In the genomic region with DNA sequence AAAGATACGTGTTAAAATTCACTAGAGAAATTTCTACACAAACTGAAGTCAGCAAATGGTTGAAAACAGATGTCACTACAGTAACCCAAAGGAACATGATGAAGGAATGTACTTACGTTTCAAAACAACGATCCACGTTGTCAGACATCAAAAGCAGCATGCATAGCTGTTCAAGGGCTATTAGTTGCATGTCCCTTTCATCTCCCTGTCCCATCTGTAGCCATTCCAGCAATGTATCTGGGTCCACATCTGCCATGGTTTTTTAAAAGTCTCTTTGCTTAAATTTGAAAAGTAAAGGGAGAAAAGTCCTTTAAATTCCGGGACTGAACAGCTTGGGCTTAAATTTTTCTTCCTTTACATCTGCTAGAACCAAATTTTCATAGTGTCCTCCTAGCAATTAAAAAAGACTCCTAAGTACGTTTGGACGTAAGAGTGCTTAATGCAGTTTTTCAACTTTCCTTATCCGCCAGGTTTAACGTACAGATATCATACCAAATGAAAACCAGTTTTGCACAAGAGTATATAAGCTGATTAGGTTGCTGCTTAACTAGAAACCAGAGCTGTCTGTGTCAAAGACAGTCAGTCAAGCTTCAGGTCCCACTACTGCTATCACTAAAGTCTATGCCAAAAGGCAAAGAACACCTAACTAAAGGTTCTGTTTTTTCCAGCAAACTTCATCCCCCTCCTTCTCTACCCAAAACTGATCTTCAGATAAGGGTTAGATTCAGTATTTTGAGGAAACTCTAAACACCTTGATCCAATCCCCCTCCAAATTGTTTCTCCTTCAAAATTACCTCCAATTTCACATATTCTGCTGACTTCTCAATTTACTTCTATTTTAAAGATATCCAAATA, we compare ENCODE assay signal across 1 cellular context.
TF ChIP-seq lines count a peak whose summit lies in the region.

No MANE protein-coding gene starts in this region.

TF ChIP-seq in HepG2, 621 proteins besides CTCF, POLR2A, EP300 and RAD21 (continued from another document and continues in another):
- peak; percentile 32; the same call in 1 of the 2 replicates for TF ChIP-seq PAF1 (CRISPR knock-in tag; IDR thresholded peaks at IDR 0.05)
- no peak for TF ChIP-seq CENPT (CRISPR knock-in tag; IDR thresholded peaks at IDR 0.05; ENCODE audit: low read depth)
- peak; percentile 90 for TF ChIP-seq PHF5A (CRISPR knock-in tag; IDR thresholded peaks at IDR 0.05; ENCODE audit: low read depth, unreplicated experiment)
- TF ChIP-seq, protein P1, sequence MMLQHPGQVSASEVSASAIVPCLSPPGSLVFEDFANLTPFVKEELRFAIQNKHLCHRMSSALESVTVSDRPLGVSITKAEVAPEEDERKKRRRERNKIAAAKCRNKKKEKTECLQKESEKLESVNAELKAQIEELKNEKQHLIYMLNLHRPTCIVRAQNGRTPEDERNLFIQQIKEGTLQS (CRISPR knock-in tag; IDR thresholded peaks at IDR 0.05), result peak; percentile 54; the same call in 1 of the 2 replicates
- TF ChIP-seq POGZ (CRISPR knock-in tag; IDR thresholded peaks at IDR 0.05), result peak; percentile 76; the same call in 1 of the 2 replicates
- TF ChIP-seq, protein P2, sequence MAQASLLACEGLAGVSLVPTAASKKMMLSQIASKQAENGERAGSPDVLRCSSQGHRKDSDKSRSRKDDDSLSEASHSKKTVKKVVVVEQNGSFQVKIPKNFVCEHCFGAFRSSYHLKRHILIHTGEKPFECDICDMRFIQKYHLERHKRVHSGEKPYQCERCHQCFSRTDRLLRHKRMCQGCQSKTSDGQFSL (CRISPR knock-in tag; IDR thresholded peaks at IDR 0.05), result no peak
- TF ChIP-seq, protein P3, sequence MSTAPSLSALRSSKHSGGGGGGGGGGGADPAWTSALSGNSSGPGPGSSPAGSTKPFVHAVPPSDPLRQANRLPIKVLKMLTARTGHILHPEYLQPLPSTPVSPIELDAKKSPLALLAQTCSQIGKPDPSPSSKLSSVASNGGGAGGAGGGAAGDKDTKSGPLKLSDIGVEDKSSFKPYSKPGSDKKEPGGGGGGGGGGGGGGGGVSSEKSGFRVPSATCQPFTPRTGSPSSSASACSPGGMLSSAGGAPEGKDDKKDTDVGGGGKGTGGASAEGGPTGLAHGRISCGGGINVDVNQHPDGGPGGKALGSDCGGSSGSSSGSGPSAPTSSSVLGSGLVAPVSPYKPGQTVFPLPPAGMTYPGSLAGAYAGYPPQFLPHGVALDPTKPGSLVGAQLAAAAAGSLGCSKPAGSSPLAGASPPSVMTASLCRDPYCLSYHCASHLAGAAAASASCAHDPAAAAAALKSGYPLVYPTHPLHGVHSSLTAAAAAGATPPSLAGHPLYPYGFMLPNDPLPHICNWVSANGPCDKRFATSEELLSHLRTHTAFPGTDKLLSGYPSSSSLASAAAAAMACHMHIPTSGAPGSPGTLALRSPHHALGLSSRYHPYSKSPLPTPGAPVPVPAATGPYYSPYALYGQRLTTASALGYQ (CRISPR knock-in tag; IDR thresholded peaks at IDR 0.05), result 0 out of 2 replicates have a peak, but pooled peaks have one; percentile 7
- peak; percentile 29; the same call in 1 of the 2 replicates for TF ChIP-seq BRF2 (CRISPR knock-in tag; IDR thresholded peaks at IDR 0.05)
- peak; percentile 55; the same call in 1 of the 2 replicates for TF ChIP-seq SOX13 (IDR thresholded peaks at IDR 0.05)
- TF ChIP-seq SOX13 (CRISPR knock-in tag; conservative IDR thresholded peaks at IDR 0.05 in 1 of 2, IDR thresholded peaks at IDR 0.05 in 1 of 2), result peak; percentile 29 to 90; a peak in 2 of 4 replicates
- TF ChIP-seq ELF3 (CRISPR knock-in tag; IDR thresholded peaks at IDR 0.05), result peak; percentile 85
- TF ChIP-seq ZFX (CRISPR knock-in tag; IDR thresholded peaks at IDR 0.05; ENCODE audit: low read depth), result peak; percentile 76
- TF ChIP-seq ZNF496 (CRISPR knock-in tag; IDR thresholded peaks at IDR 0.05; ENCODE audit: insufficient replicate concordance), result no peak
- 0 out of 2 replicates have a peak, but pooled peaks have one; percentile 56 for TF ChIP-seq NFATC3 (CRISPR knock-in tag; IDR thresholded peaks at IDR 0.05)
- TF ChIP-seq, protein P4, sequence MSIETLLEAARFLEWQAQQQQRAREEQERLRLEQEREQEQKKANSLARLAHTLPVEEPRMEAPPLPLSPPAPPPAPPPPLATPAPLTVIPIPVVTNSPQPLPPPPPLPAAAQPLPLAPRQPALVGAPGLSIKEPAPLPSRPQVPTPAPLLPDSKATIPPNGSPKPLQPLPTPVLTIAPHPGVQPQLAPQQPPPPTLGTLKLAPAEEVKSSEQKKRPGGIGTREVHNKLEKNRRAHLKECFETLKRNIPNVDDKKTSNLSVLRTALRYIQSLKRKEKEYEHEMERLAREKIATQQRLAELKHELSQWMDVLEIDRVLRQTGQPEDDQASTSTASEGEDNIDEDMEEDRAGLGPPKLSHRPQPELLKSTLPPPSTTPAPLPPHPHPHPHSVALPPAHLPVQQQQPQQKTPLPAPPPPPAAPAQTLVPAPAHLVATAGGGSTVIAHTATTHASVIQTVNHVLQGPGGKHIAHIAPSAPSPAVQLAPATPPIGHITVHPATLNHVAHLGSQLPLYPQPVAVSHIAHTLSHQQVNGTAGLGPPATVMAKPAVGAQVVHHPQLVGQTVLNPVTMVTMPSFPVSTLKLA (IDR thresholded peaks at IDR 0.05), result peak; percentile 100
- TF ChIP-seq ZNF569 (CRISPR knock-in tag; IDR thresholded peaks at IDR 0.05; ENCODE audit: borderline replicate concordance), result peak; percentile 53; the same call in 1 of the 2 replicates
- TF ChIP-seq NFKBIZ (CRISPR knock-in tag; IDR thresholded peaks at IDR 0.05), result peak; percentile 92
- TF ChIP-seq, protein P5, sequence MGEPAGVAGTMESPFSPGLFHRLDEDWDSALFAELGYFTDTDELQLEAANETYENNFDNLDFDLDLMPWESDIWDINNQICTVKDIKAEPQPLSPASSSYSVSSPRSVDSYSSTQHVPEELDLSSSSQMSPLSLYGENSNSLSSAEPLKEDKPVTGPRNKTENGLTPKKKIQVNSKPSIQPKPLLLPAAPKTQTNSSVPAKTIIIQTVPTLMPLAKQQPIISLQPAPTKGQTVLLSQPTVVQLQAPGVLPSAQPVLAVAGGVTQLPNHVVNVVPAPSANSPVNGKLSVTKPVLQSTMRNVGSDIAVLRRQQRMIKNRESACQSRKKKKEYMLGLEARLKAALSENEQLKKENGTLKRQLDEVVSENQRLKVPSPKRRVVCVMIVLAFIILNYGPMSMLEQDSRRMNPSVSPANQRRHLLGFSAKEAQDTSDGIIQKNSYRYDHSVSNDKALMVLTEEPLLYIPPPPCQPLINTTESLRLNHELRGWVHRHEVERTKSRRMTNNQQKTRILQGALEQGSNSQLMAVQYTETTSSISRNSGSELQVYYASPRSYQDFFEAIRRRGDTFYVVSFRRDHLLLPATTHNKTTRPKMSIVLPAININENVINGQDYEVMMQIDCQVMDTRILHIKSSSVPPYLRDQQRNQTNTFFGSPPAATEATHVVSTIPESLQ (CRISPR knock-in tag; conservative IDR thresholded peaks at IDR 0.05), result peak; percentile 39; the same call in 1 of the 2 replicates
- TF ChIP-seq, protein P6, sequence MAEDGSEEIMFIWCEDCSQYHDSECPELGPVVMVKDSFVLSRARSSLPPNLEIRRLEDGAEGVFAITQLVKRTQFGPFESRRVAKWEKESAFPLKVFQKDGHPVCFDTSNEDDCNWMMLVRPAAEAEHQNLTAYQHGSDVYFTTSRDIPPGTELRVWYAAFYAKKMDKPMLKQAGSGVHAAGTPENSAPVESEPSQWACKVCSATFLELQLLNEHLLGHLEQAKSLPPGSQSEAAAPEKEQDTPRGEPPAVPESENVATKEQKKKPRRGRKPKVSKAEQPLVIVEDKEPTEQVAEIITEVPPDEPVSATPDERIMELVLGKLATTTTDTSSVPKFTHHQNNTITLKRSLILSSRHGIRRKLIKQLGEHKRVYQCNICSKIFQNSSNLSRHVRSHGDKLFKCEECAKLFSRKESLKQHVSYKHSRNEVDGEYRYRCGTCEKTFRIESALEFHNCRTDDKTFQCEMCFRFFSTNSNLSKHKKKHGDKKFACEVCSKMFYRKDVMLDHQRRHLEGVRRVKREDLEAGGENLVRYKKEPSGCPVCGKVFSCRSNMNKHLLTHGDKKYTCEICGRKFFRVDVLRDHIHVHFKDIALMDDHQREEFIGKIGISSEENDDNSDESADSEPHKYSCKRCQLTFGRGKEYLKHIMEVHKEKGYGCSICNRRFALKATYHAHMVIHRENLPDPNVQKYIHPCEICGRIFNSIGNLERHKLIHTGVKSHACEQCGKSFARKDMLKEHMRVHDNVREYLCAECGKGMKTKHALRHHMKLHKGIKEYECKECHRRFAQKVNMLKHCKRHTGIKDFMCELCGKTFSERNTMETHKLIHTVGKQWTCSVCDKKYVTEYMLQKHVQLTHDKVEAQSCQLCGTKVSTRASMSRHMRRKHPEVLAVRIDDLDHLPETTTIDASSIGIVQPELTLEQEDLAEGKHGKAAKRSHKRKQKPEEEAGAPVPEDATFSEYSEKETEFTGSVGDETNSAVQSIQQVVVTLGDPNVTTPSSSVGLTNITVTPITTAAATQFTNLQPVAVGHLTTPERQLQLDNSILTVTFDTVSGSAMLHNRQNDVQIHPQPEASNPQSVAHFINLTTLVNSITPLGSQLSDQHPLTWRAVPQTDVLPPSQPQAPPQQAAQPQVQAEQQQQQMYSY (CRISPR knock-in tag; IDR thresholded peaks at IDR 0.05), result 0 out of 2 replicates have a peak, but pooled peaks have one; percentile 16
- TF ChIP-seq HNF1A (IDR thresholded peaks at IDR 0.05; ENCODE audit: low read depth), result 0 out of 2 replicates have a peak, but pooled peaks have one; percentile 23
- TF ChIP-seq HNF1A (CRISPR knock-in tag; IDR thresholded peaks at IDR 0.05; ENCODE audit: borderline replicate concordance), result peak; percentile 66; the same call in 1 of the 2 replicates
- TF ChIP-seq SIX4 (CRISPR knock-in tag; IDR thresholded peaks at IDR 0.05), result peak; percentile 88
- TF ChIP-seq TBL1XR1 (IDR thresholded peaks at IDR 0.05; ENCODE audit: borderline replicate concordance, low read length, partially characterized antibody), result peak; percentile 52
- no peak for TF ChIP-seq HNF1B (CRISPR knock-in tag; IDR thresholded peaks at IDR 0.05)
- TF ChIP-seq PAXIP1 (CRISPR knock-in tag; conservative IDR thresholded peaks at IDR 0.05), result peak; percentile 75; the same call in 1 of the 2 replicates
- peak; percentile 84 for TF ChIP-seq DMAP1 (CRISPR knock-in tag; IDR thresholded peaks at IDR 0.05)
- no peak for TF ChIP-seq ZNF777 (CRISPR knock-in tag; IDR thresholded peaks at IDR 0.05)
- peak; percentile 82 for TF ChIP-seq GATAD1 (CRISPR knock-in tag; IDR thresholded peaks at IDR 0.05)
